ENCODE assay signal across 9 cellular contexts in the genomic region with DNA sequence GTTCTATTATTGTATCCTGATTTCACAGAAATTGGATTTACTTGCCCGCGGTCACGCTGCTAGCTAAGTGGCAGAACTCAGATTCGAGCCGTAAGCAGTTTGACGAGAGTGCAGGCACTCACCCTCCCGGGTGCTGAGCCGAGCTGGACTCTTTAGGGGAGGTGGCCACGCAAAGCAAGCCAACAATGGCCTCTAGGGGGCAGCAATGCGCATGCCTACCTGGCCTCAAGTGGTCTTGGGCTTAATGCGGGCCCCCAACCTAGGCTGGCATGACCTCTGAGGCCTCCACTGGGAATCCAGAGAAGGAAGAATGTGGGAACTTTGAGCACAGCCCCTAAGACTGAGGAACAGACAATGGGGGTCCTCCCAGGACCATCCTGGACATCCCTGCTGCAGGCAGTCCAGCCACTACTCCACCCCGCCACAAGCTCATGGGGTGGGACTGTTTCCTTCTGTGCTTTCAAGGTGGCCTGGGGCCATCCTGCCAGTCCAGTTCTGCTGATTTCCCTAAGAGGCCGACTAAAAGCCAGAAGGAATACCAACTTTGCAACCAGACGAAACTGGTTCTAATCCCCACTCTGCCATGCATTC.
DNase-seq lines count a peak whose midpoint lies in the region; ATAC-seq and TF ChIP-seq lines count a peak whose summit lies in the region.
"Had no signal": no experiment of that assay in that cellular context is flagged by ENCODE, and none has a peak within 500 bp of the region (broad histone marks: within the 10 kb centered on the region; RNA-seq: fewer than 3 reads in every experiment).

No MANE protein-coding gene starts in this region.

- BruUV-seq in OCI-LY7 (replicated peaks; lab: Mats Ljungman, UMichigan) = no TSS peak

- no peak overlapping the region for H3K18ac ChIP-seq in mesenchymal stem cell (ENCODE audit: low read depth in 1 of 2, low read length in 2 of 2)

- no peaks in the 10 kb centered on the region for H3K9me3 Mint-ChIP-seq in activated T-helper 2 cell treated with anti-CD3 and anti-CD28 coated beads, Interferon-gamma antibody, Interleukin-2, Interleukin-4, amounts not matched to agents 10 μg/mL and 5 μg/mL and 100 μg/mL, durations not matched to agents 14 hours and 24 hours and 36 hours

- no peak overlapping the region for H3K4me2 ChIP-seq in OCI-LY7 (ENCODE audit: low read length)
- H3K4me2 ChIP-seq in smooth muscle cell = no peak overlapping the region
- H3K4me2 ChIP-seq in mesenchymal stem cell (ENCODE audit: low read length, poor library complexity, severe bottlenecking) = no peak overlapping the region

- CTCF ChIA-PET in OCI-LY7 (lab: Charles Lee; ENCODE audit: unreplicated experiment) = no interaction called here

- H3K27ac Mint-ChIP-seq in activated T-helper 2 cell treated with anti-CD3 and anti-CD28 coated beads, Interferon-gamma antibody, Interleukin-2, Interleukin-4, amounts not matched to agents 10 μg/mL and 5 μg/mL and 100 μg/mL, durations not matched to agents 14 hours and 24 hours and 36 hours = no peak overlapping the region

- H4K20me1 ChIP-seq in OCI-LY7 (ENCODE audit: insufficient read depth, low read length) (no peaks in the 10 kb centered on the region), smooth muscle cell (ENCODE audit: low read depth) (no peaks in the 10 kb centered on the region)

- no peak overlapping the region for H3K27ac ChIP-seq in OCI-LY7 (ENCODE audit: low read depth, low read length, poor library complexity, severe bottlenecking)
- H3K27ac ChIP-seq in smooth muscle cell (ENCODE audit: low read depth) = no peak overlapping the region
- no peak overlapping the region for H3K27ac ChIP-seq in mesenchymal stem cell (ENCODE audit: low read length, poor library complexity, severe bottlenecking)
- H3K27ac ChIP-seq: SK-N-MC had no signal

- H3K27me3 Mint-ChIP-seq in activated T-helper 2 cell treated with anti-CD3 and anti-CD28 coated beads, Interferon-gamma antibody, Interleukin-2, Interleukin-4, amounts not matched to agents 10 μg/mL and 5 μg/mL and 100 μg/mL, durations not matched to agents 14 hours and 24 hours and 36 hours (ENCODE audit: low read depth) = no peaks in the 10 kb centered on the region

- H3K36me3 Mint-ChIP-seq in activated T-helper 2 cell treated with anti-CD3 and anti-CD28 coated beads, Interferon-gamma antibody, Interleukin-2, Interleukin-4, amounts not matched to agents 10 μg/mL and 5 μg/mL and 100 μg/mL, durations not matched to agents 14 hours and 24 hours and 36 hours (ENCODE audit: low read depth) = peaks cover 48% of the 10 kb centered on the region

- no peak overlapping the region for H2AFZ ChIP-seq in OCI-LY7 (ENCODE audit: low read length)
- H2AFZ ChIP-seq in smooth muscle cell (ENCODE audit: low read depth) = no peak overlapping the region
- no peak overlapping the region for H2AFZ ChIP-seq in mesenchymal stem cell (ENCODE audit: low read depth, low read length)

- no peaks in the 10 kb centered on the region for H3K4me1 ChIP-seq in OCI-LY7 (ENCODE audit: insufficient read depth, low read length, poor library complexity, severe bottlenecking)
- H3K4me1 ChIP-seq in smooth muscle cell (ENCODE audit: low read depth) = no peaks in the 10 kb centered on the region
- no peaks in the 10 kb centered on the region for H3K4me1 ChIP-seq in mesenchymal stem cell (ENCODE audit: control insufficient read depth, insufficient read depth, low read depth, low read length)

- no peak overlapping the region for H2BK15ac ChIP-seq in mesenchymal stem cell (ENCODE audit: low read depth, poor library complexity, severe bottlenecking)

- H4K8ac ChIP-seq in mesenchymal stem cell (ENCODE audit: low read length) = no peak overlapping the region

- ATAC-seq in left cardiac atrium = peak; percentile 60 to 73

- H4K91ac ChIP-seq in mesenchymal stem cell (ENCODE audit: low read length) = no peak overlapping the region

- no peaks in the 10 kb centered on the region for H3K4me1 Mint-ChIP-seq in activated T-helper 2 cell treated with anti-CD3 and anti-CD28 coated beads, Interferon-gamma antibody, Interleukin-2, Interleukin-4, amounts not matched to agents 10 μg/mL and 5 μg/mL and 100 μg/mL, durations not matched to agents 14 hours and 24 hours and 36 hours (ENCODE audit: low read depth)

- no peaks in the 10 kb centered on the region for H3K9me2 ChIP-seq in OCI-LY7 (ENCODE audit: insufficient read depth, low read length)

- no peaks in the 10 kb centered on the region for H3K79me2 ChIP-seq in OCI-LY7 (ENCODE audit: insufficient read depth, low read depth, low read length)
- H3K79me2 ChIP-seq in smooth muscle cell (ENCODE audit: low read depth) = no peaks in the 10 kb centered on the region

- H3K4me3 Mint-ChIP-seq in activated T-helper 2 cell treated with anti-CD3 and anti-CD28 coated beads, Interferon-gamma antibody, Interleukin-2, Interleukin-4, amounts not matched to agents 10 μg/mL and 5 μg/mL and 100 μg/mL, durations not matched to agents 14 hours and 24 hours and 36 hours (ENCODE audit: low read depth) = no peak overlapping the region

- no peak overlapping the region for H3K23ac ChIP-seq in mesenchymal stem cell (ENCODE audit: low read length in 2 of 2)

- no peaks in the 10 kb centered on the region for H3K9me3 ChIP-seq in OCI-LY7 (ENCODE audit: low read length)
- no peaks in the 10 kb centered on the region for H3K9me3 ChIP-seq in smooth muscle cell (replicated peaks; ENCODE audit: low read depth)
- no peaks in the 10 kb centered on the region for H3K9me3 ChIP-seq in mesenchymal stem cell (ENCODE audit: control insufficient read depth, low read length)

- no peak overlapping the region for H2BK5ac ChIP-seq in mesenchymal stem cell (ENCODE audit: low read depth, low read length, poor library complexity, severe bottlenecking)

- H3K79me1 ChIP-seq in mesenchymal stem cell (replicated peaks; ENCODE audit: low read length, poor library complexity, severe bottlenecking) = no peaks in the 10 kb centered on the region

- TF ChIP-seq CTCF in GM12872 (IDR thresholded peaks at IDR 0.05; ENCODE audit: insufficient read depth, low read depth, low read length) = peak; percentile 81
- TF ChIP-seq CTCF in OCI-LY7 (conservative IDR thresholded peaks at IDR 0.05; ENCODE audit: low read length) = peak; percentile 87
- peak; percentile 65 for TF ChIP-seq CTCF in smooth muscle cell (IDR thresholded peaks at IDR 0.05; ENCODE audit: borderline replicate concordance, insufficient read depth, poor library complexity, severe bottlenecking)

- no peak overlapping the region for H2AK5ac ChIP-seq in mesenchymal stem cell (ENCODE audit: low read length, severe bottlenecking)

- no peak overlapping the region for H3K4ac ChIP-seq in mesenchymal stem cell (ENCODE audit: low read depth in 1 of 2, low read length in 2 of 2)

- no peak overlapping the region for H2BK120ac ChIP-seq in mesenchymal stem cell (ENCODE audit: low read depth, low read length)

- POLR2A ChIA-PET in OCI-LY7 (lab: Charles Lee) = no interaction called here

- no peaks in the 10 kb centered on the region for H3K27me3 ChIP-seq in smooth muscle cell (ENCODE audit: low read depth)
- H3K27me3 ChIP-seq in mesenchymal stem cell (ENCODE audit: control insufficient read depth in 1 of 2, insufficient read depth in 1 of 2, low read length in 2 of 2) = no peaks in the 10 kb centered on the region

- WGBS in smooth muscle cell (ENCODE audit: low lambda C conversion rate) = 59% methylated on average over 14 of the region's 14 CpGs
- 39% methylated on average over 14 of the region's 14 CpGs for WGBS in mesenchymal stem cell

- H3K9ac ChIP-seq in smooth muscle cell (ENCODE audit: low read depth) (no peak overlapping the region), mesenchymal stem cell (ENCODE audit: low read length) (no peak overlapping the region)

- H3F3A ChIP-seq in smooth muscle cell (ENCODE audit: low read depth) = no peaks in the 10 kb centered on the region

- H2BK12ac ChIP-seq in mesenchymal stem cell (ENCODE audit: low read length in 2 of 2) = no peak overlapping the region

- intact Hi-C loops in OCI-LY7 (cut with micrococcal nuclease; ENCODE audit: unreplicated experiment) = no loop called here
- intact Hi-C loops in activated T-helper 2 cell treated with anti-CD3 and anti-CD28 coated beads, Interferon-gamma antibody, Interleukin-2, Interleukin-4, amounts not matched to agents 10 μg/mL and 5 μg/mL and 100 μg/mL, durations not matched to agents 14 hours and 24 hours and 36 hours (cut with micrococcal nuclease) = no loop called here
- intact Hi-C loops in left cardiac atrium (cut with DNase I) = no loop called here

- no peak overlapping the region for H3K4me3 ChIP-seq in OCI-LY7 (ENCODE audit: low read depth, low read length, poor library complexity, severe bottlenecking)
- H3K4me3 ChIP-seq in smooth muscle cell = no peak overlapping the region
- no peak overlapping the region for H3K4me3 ChIP-seq in mesenchymal stem cell (ENCODE audit: insufficient read depth in 1 of 2, low read depth in 1 of 2, low read length in 2 of 2)
- H3K4me3 ChIP-seq: SK-N-MC had no signal

- peak; percentile 55 for DNase-seq in OCI-LY7 (ENCODE audit: low spot score)
- peak; percentile 24 for DNase-seq in activated T-helper 2 cell treated with anti-CD3 and anti-CD28 coated beads, Interferon-gamma antibody, Interleukin-2, Interleukin-4, amounts not matched to agents 10 μg/mL and 5 μg/mL and 100 μg/mL, durations not matched to agents 14 hours and 24 hours and 36 hours (ENCODE audit: low spot score)
- DNase-seq in left cardiac atrium = peak; percentile 54
- DNase-seq in smooth muscle cell (lab: John Stamatoyannopoulos, UW; ENCODE audit: unreplicated experiment) = no peak
- no peak for DNase-seq in mesenchymal stem cell
- DNase-seq in NOMO-1 treated with DMSO at 0.1 percent for 48 hours (lab: John Stamatoyannopoulos, UW; ENCODE audit: unreplicated experiment) = no peak
- DNase-seq in dermis blood vessel endothelial cell = no peak

- H3K36me3 ChIP-seq in OCI-LY7 (ENCODE audit: insufficient read depth, low read length) (peaks cover 78% of the 10 kb centered on the region), smooth muscle cell (ENCODE audit: low read depth) (peaks cover 6% of the 10 kb centered on the region), mesenchymal stem cell (ENCODE audit: control insufficient read depth in 1 of 2, insufficient read depth in 2 of 2, low read depth in 1 of 2, low read length in 2 of 2) (peaks cover 0 to 77% of the 10 kb centered on the region in 2 experiments)

- no peak overlapping the region for H3K14ac ChIP-seq in mesenchymal stem cell (ENCODE audit: low read length in 2 of 2)

Comparison
In these comparisons a context has a peak if more than half of its experiments do, and no peak if none do; other contexts are left out.
1. DNase-seq: peak in OCI-LY7 (single experiment), activated T-helper 2 cell treated with anti-CD3 and anti-CD28 coated beads, Interferon-gamma antibody, Interleukin-2, Interleukin-4, amounts not matched to agents 10 μg/mL and 5 μg/mL and 100 μg/mL, durations not matched to agents 14 hours and 24 hours and 36 hours (single experiment) and left cardiac atrium (single experiment); none in smooth muscle cell (single experiment), mesenchymal stem cell (single experiment), NOMO-1 treated with DMSO at 0.1 percent for 48 hours (single experiment) and dermis blood vessel endothelial cell (single experiment).
2. Peak in every context shown above with its lines, with median percentiles within 50 percentile points of each other: CTCF ChIP-seq.